Comparison of ENCODE assay signal across 8 cellular contexts in genomic region chr16:57372372-57373116, GRCh38. TPM values are rescaled to one million over a fixed set of nuclear protein-coding genes. Genes with fewer than 3 reads are reported as not detected.
DNase-seq lines count a peak whose midpoint lies in the region; ATAC-seq and TF ChIP-seq lines count a peak whose summit lies in the region.

TSS of gene CX3CL1 (plus strand) at chr16:57372490. CDS start at chr16:57372569, 79 bp downstream.

- H3K36me3 ChIP-seq in effector memory CD4-positive, alpha-beta T cell (ENCODE audit: control insufficient read depth, insufficient read depth, low read length), result no peaks in the 10 kb centered on the region

- H3K9me3 ChIP-seq in effector memory CD4-positive, alpha-beta T cell (ENCODE audit: control insufficient read depth, low read length), result no peaks in the 10 kb centered on the region

- H3K4me3 ChIP-seq in effector memory CD4-positive, alpha-beta T cell (ENCODE audit: insufficient read depth, low read depth, low read length, poor library complexity, severe bottlenecking), result no peak within 1 kb of the TSS

- H3K4me1 Mint-ChIP-seq in osteocyte (ENCODE audit: unreplicated experiment), result peaks cover 18% of the 10 kb centered on the region

- TF ChIP-seq CTCF in osteocyte (IDR thresholded peaks at IDR 0.05), result peak; percentile 32
- TF ChIP-seq CTCF in RWPE1 (conservative IDR thresholded peaks at IDR 0.05; ENCODE audit: low read depth), result no peak

- no peaks in the 10 kb centered on the region for H3K27me3 ChIP-seq in effector memory CD4-positive, alpha-beta T cell (replicated peaks; ENCODE audit: control insufficient read depth, insufficient read depth, low read length, poor library complexity, severe bottlenecking)

- no peaks in the 10 kb centered on the region for H3K9me3 Mint-ChIP-seq in osteocyte (ENCODE audit: unreplicated experiment)

- H3K4me1 ChIP-seq in effector memory CD4-positive, alpha-beta T cell (ENCODE audit: control insufficient read depth, insufficient read depth, low read length, poor library complexity, severe bottlenecking), result no peaks in the 10 kb centered on the region

- peaks cover 14% of the 10 kb centered on the region for H3K27me3 Mint-ChIP-seq in osteocyte (ENCODE audit: unreplicated experiment)

- H3K27ac ChIP-seq in RWPE1, result no peak within 1 kb of the TSS
- no peak within 1 kb of the TSS for H3K27ac ChIP-seq in effector memory CD4-positive, alpha-beta T cell (ENCODE audit: insufficient read depth, low read length, poor library complexity, severe bottlenecking)

- no peaks in the 10 kb centered on the region for H3K36me3 Mint-ChIP-seq in osteocyte (ENCODE audit: unreplicated experiment)

- POLR2A ChIA-PET in RWPE1 (lab: Yijun Ruan, JAX; ENCODE audit: low non-redundant PET), result no interaction called here

- H3K27ac Mint-ChIP-seq in osteocyte (ENCODE audit: unreplicated experiment), result no peak within 1 kb of the TSS

- peak within 1 kb of the TSS; percentile 48 for H3K4me3 Mint-ChIP-seq in osteocyte (ENCODE audit: unreplicated experiment)

- intact Hi-C loops in Right ventricle myocardium inferior (cut with DNase I), result loop anchor here (2.0 to 5.0 kb wide), 2 partner anchors 35 to 70 kb away; no protein-coding TSS in a partner anchor

- peak; percentile 10 for DNase-seq in DMS 273 treated with DMSO at 0.1 percent for 48 hours (lab: John Stamatoyannopoulos, UW)
- peak; percentile 70 for DNase-seq in SK-N-DZ (ENCODE audit: low spot score)
- DNase-seq in Right ventricle myocardium inferior (ENCODE audit: missing footprints), result no peak
- DNase-seq in osteocyte (ENCODE audit: extremely low spot score, unreplicated experiment), result no peak
- DNase-seq in MV-4-11 (lab: John Stamatoyannopoulos, UW), result no peak
- no peak for DNase-seq in RWPE1 (ENCODE audit: low spot score)
- no peak for DNase-seq in NCI-H226
- no peak for DNase-seq in effector memory CD4-positive, alpha-beta T cell

- CTCF ChIA-PET in RWPE1 (lab: Yijun Ruan, JAX), result no interaction called here

- peak; percentile 65 for ATAC-seq in Right ventricle myocardium inferior

RNA-seq across cellular contexts. Expression of gene CX3CL1, which starts in this region (rescaled TPM):
- polyA plus RNA-seq in SK-N-DZ (2014; cell fraction: cytosol; rRNA removed), result 0.61 and 1.1 TPM in 2 replicates
- 0.25 and 0.38 TPM in 2 replicates for polyA plus RNA-seq in SK-N-DZ (2014; cell fraction: nucleus; rRNA removed)
- total RNA-seq in Right ventricle myocardium inferior, result 15.2 TPM
- 2.3 and 2.6 TPM in 2 replicates for total RNA-seq in osteocyte

Comparison
In these comparisons a context has a peak if more than half of its experiments do, and no peak if none do; other contexts are left out.
1. DNase-seq: peak in DMS 273 treated with DMSO at 0.1 percent for 48 hours (single experiment) and SK-N-DZ (single experiment); none in Right ventricle myocardium inferior (single experiment), osteocyte (single experiment), MV-4-11 (single experiment), RWPE1 (single experiment), NCI-H226 (single experiment) and effector memory CD4-positive, alpha-beta T cell (0 of 3).